8 cellular contexts compared by ENCODE assay signal in genomic region chr10:95183451-95184230, GRCh38. TPM values are rescaled to one million over a fixed set of nuclear protein-coding genes. Genes with fewer than 3 reads are reported as not detected.
DNase-seq lines count a peak whose midpoint lies in the region; ATAC-seq and TF ChIP-seq lines count a peak whose summit lies in the region.

No MANE protein-coding gene starts in this region.

- H3K9me3 ChIP-seq in sigmoid colon: no peaks in the 10 kb centered on the region
- H3K9me3 ChIP-seq in Karpas-422 (ENCODE audit: low read length): no peaks in the 10 kb centered on the region

- TF ChIP-seq POLR2A in sigmoid colon (IDR thresholded peaks at IDR 0.05): no peak

- H4K20me1 ChIP-seq in Karpas-422 (ENCODE audit: insufficient read depth, low read depth, low read length): no peaks in the 10 kb centered on the region

- peak overlapping the region; percentile 57 for H3K4me3 ChIP-seq in astrocyte of the spinal cord (ENCODE audit: low read depth, low read length)
- H3K4me3 ChIP-seq in sigmoid colon: peak overlapping the region; percentile 46 to 70 (median 56)
- no peak overlapping the region for H3K4me3 ChIP-seq in Karpas-422 (ENCODE audit: low read length)

- DNase-seq in GM13976 (ENCODE audit: low spot score) (peak; percentile 96), NCI-H1092 treated with DMSO at 0.1 percent for 48 hours (lab: John Stamatoyannopoulos, UW) (peak; percentile 51), T-helper 9 cell (peak; percentile 26), astrocyte of the spinal cord (ENCODE audit: low read depth, low spot score) (peak; percentile 82), iPS DF 4.7 (ENCODE audit: extremely low read depth, low spot score) (peak; percentile 49), sigmoid colon (peak; percentile 87), Karpas-422 (no peak)

- no peak overlapping the region for H2AFZ ChIP-seq in Karpas-422 (ENCODE audit: low read length)

- TF ChIP-seq EP300 in sigmoid colon (IDR thresholded peaks at IDR 0.05): no peak

- 3% methylated on average over 80 of the region's 80 CpGs for WGBS in sigmoid colon, 2 donors

- H3K4me2 ChIP-seq in Karpas-422 (ENCODE audit: low read depth, low read length, poor library complexity, severe bottlenecking): no peak overlapping the region

- intact Hi-C loops in sigmoid colon (cut with DNase I): loop anchor here (2.0 kb wide), 1 partner anchor 59 kb away; no protein-coding TSS in a partner anchor

- H3K36me3 ChIP-seq in sigmoid colon: no peaks in the 10 kb centered on the region
- H3K36me3 ChIP-seq in Karpas-422 (ENCODE audit: insufficient read depth, low read length): no peaks in the 10 kb centered on the region

- peak overlapping the region; percentile 74 to 83 (median 81) for H3K27ac ChIP-seq in sigmoid colon
- H3K27ac ChIP-seq in Karpas-422 (ENCODE audit: low read length): no peak overlapping the region

- in situ Hi-C loops in GM13976 (cut with MboI; ENCODE audit: low sequenced_read_pairs, unreplicated experiment) (loop anchor here (25.0 kb wide), 1 partner anchor 429 kb away; no protein-coding TSS in a partner anchor), astrocyte of the spinal cord (cut with HindIII; ENCODE audit: low sequenced_read_pairs) (no loop called here)

- H3K4me1 ChIP-seq in sigmoid colon: peaks cover 0 to 13% (median 8%) of the 10 kb centered on the region in 4 donors
- no peaks in the 10 kb centered on the region for H3K4me1 ChIP-seq in Karpas-422 (ENCODE audit: low read length)

- peaks cover 0 to 4% (median 0%) of the 10 kb centered on the region in 3 donors for H3K27me3 ChIP-seq in sigmoid colon
- no peaks in the 10 kb centered on the region for H3K27me3 ChIP-seq in Karpas-422 (ENCODE audit: low read length)

- H3K9me2 ChIP-seq in Karpas-422 (replicated peaks; ENCODE audit: insufficient read depth, low read length): no peaks in the 10 kb centered on the region

- no peak overlapping the region for H3K9ac ChIP-seq in Karpas-422 (ENCODE audit: low read length)

- TF ChIP-seq CTCF in GM13976 (IDR thresholded peaks at IDR 0.05; ENCODE audit: borderline replicate concordance, control extremely low read depth, extremely low read depth, insufficient read depth, missing control alignments): peak; percentile 99
- TF ChIP-seq CTCF in astrocyte of the spinal cord (IDR thresholded peaks at IDR 0.05; ENCODE audit: low read depth, low read length): peak; percentile 81
- peak; percentile 34 to 83 (median 49) for TF ChIP-seq CTCF in sigmoid colon (IDR thresholded peaks at IDR 0.05)

- ATAC-seq in HG02588 (IDR thresholded peaks at IDR 0.05; ENCODE audit: unreplicated experiment): peak; percentile 98

- H3K79me2 ChIP-seq in Karpas-422 (ENCODE audit: low read length): no peaks in the 10 kb centered on the region

RNA-seq across cellular contexts. Expression of gene ACSM6, which starts 10.4 kb away (rescaled TPM):
- under 1 TPM in 1 of 4 donors, not detected in 3; 0.55 TPM for total RNA-seq in sigmoid colon
- polyA plus RNA-seq in sigmoid colon: not detected
- total RNA-seq in Karpas-422 (2014; rRNA removed; shearing (Covaris generic); ENCODE audit: low replicate concordance): not detected in 2 replicates

Comparison
In these comparisons a context has a peak if more than half of its experiments do, and no peak if none do; other contexts are left out.
1. CTCF ChIP-seq: peak in every context shown above with its lines; median percentile 99 in GM13976; 81 in astrocyte of the spinal cord; 49 in sigmoid colon.